Comparison of ENCODE assay signal across 1 cellular context in the genomic region with DNA sequence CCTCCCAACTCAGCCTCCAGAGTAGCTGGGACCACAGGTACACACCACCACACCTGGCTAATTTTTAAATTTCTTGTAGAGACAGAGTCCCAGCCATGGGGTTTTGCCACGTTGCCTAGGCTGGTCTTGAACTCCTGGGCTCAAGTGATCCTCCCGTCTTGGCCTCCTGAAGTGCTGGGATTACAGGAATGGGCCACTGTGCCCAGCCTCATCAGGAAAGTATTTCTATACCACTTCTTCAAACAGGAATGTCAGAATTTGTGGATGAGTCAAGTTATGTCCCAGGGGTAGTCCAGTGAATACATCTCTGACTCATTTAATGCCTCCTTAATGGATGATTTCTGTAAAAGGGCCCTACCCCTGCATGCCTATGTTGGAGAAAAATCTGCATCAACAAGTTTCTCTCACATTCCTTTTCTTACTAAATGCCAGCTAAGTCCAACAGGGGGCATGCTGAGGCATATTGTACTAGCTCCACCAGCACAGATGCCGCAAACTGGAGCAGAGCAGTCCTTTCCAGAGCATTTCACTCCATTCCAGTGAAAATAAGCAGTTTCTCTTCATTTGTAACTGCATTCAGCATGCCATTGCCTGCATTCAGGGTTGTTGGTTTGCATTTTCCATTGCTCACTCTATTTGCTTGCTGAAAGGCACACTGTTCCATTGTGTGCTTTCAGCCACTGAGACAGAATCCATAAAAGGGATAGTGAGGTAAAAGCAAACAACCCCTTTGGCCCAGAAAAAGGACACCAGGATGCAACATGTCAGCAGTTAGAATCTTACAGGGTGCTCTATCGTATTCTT.
TF ChIP-seq lines count a peak whose summit lies in the region.

No MANE protein-coding gene starts in this region.

TF ChIP-seq in HepG2, 621 proteins besides CTCF, POLR2A, EP300 and RAD21 (continued from another document and continues in another):
- TF ChIP-seq, protein P1, sequence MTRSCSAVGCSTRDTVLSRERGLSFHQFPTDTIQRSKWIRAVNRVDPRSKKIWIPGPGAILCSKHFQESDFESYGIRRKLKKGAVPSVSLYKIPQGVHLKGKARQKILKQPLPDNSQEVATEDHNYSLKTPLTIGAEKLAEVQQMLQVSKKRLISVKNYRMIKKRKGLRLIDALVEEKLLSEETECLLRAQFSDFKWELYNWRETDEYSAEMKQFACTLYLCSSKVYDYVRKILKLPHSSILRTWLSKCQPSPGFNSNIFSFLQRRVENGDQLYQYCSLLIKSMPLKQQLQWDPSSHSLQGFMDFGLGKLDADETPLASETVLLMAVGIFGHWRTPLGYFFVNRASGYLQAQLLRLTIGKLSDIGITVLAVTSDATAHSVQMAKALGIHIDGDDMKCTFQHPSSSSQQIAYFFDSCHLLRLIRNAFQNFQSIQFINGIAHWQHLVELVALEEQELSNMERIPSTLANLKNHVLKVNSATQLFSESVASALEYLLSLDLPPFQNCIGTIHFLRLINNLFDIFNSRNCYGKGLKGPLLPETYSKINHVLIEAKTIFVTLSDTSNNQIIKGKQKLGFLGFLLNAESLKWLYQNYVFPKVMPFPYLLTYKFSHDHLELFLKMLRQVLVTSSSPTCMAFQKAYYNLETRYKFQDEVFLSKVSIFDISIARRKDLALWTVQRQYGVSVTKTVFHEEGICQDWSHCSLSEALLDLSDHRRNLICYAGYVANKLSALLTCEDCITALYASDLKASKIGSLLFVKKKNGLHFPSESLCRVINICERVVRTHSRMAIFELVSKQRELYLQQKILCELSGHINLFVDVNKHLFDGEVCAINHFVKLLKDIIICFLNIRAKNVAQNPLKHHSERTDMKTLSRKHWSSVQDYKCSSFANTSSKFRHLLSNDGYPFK (CRISPR knock-in tag; IDR thresholded peaks at IDR 0.05; ENCODE audit: borderline replicate concordance), result 0 out of 2 replicates have a peak, but pooled peaks have one; percentile 36
- TF ChIP-seq, protein P2, sequence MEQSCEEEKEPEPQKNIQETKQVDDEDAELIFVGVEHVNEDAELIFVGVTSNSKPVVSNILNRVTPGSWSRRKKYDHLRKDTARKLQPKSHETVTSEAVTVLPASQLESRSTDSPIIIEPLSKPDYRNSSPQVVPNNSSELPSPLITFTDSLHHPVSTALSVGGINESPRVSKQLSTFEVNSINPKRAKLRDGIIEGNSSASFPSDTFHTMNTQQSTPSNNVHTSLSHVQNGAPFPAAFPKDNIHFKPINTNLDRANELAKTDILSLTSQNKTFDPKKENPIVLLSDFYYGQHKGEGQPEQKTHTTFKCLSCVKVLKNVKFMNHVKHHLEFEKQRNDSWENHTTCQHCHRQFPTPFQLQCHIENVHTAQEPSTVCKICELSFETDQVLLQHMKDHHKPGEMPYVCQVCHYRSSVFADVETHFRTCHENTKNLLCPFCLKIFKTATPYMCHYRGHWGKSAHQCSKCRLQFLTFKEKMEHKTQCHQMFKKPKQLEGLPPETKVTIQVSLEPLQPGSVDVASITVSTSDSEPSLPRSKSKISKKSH (CRISPR knock-in tag; IDR thresholded peaks at IDR 0.05; ENCODE audit: borderline replicate concordance), result no peak
- TF ChIP-seq ZNF496 (CRISPR knock-in tag; IDR thresholded peaks at IDR 0.05; ENCODE audit: insufficient replicate concordance), result no peak
- TF ChIP-seq ZNF614 (CRISPR knock-in tag; IDR thresholded peaks at IDR 0.05; ENCODE audit: borderline replicate concordance), result peak; percentile 21; the same call in 1 of the 2 replicates
- no peak for TF ChIP-seq ZNF460 (CRISPR knock-in tag; IDR thresholded peaks at IDR 0.05; ENCODE audit: borderline replicate concordance)
- no peak for TF ChIP-seq TRAFD1 (CRISPR knock-in tag; IDR thresholded peaks at IDR 0.05; ENCODE audit: borderline replicate concordance)
- no peak for TF ChIP-seq DPF2 (CRISPR knock-in tag; IDR thresholded peaks at IDR 0.05; ENCODE audit: borderline replicate concordance, low read depth)
- TF ChIP-seq ZNF101 (CRISPR knock-in tag; IDR thresholded peaks at IDR 0.05; ENCODE audit: borderline replicate concordance, low read depth), result no peak
- TF ChIP-seq SCMH1 (CRISPR knock-in tag; IDR thresholded peaks at IDR 0.05; ENCODE audit: borderline replicate concordance), result no peak
- no peak for TF ChIP-seq ZC3H4 (CRISPR knock-in tag; IDR thresholded peaks at IDR 0.05; ENCODE audit: borderline replicate concordance)
- TF ChIP-seq MTA1 (CRISPR knock-in tag; IDR thresholded peaks at IDR 0.05; ENCODE audit: borderline replicate concordance), result no peak
- 0 out of 2 replicates have a peak, but pooled peaks have one; percentile 31 for TF ChIP-seq ZSCAN20 (CRISPR knock-in tag; IDR thresholded peaks at IDR 0.05; ENCODE audit: borderline replicate concordance)
- TF ChIP-seq ZNF260 (CRISPR knock-in tag; IDR thresholded peaks at IDR 0.05; ENCODE audit: borderline replicate concordance, low read depth), result no peak
- TF ChIP-seq SP1 (IDR thresholded peaks at IDR 0.05), result no peak
- TF ChIP-seq SP1 (CRISPR knock-in tag; IDR thresholded peaks at IDR 0.05), result no peak
- TF ChIP-seq FIP1L1 (IDR thresholded peaks at IDR 0.05; ENCODE audit: borderline replicate concordance, insufficient read depth, low read depth, low read length), result no peak
- peak; percentile 93 for TF ChIP-seq ZNF770 (CRISPR knock-in tag; IDR thresholded peaks at IDR 0.05)
- no peak for TF ChIP-seq SOX13 (IDR thresholded peaks at IDR 0.05)
- peak in 1 of 2 experiments; percentile 76; a peak in 2 of 4 replicates for TF ChIP-seq SOX13 (CRISPR knock-in tag; conservative IDR thresholded peaks at IDR 0.05 in 1 of 2, IDR thresholded peaks at IDR 0.05 in 1 of 2)
- no peak for TF ChIP-seq ZNF570 (CRISPR knock-in tag; IDR thresholded peaks at IDR 0.05; ENCODE audit: borderline replicate concordance)
- TF ChIP-seq, protein P3, sequence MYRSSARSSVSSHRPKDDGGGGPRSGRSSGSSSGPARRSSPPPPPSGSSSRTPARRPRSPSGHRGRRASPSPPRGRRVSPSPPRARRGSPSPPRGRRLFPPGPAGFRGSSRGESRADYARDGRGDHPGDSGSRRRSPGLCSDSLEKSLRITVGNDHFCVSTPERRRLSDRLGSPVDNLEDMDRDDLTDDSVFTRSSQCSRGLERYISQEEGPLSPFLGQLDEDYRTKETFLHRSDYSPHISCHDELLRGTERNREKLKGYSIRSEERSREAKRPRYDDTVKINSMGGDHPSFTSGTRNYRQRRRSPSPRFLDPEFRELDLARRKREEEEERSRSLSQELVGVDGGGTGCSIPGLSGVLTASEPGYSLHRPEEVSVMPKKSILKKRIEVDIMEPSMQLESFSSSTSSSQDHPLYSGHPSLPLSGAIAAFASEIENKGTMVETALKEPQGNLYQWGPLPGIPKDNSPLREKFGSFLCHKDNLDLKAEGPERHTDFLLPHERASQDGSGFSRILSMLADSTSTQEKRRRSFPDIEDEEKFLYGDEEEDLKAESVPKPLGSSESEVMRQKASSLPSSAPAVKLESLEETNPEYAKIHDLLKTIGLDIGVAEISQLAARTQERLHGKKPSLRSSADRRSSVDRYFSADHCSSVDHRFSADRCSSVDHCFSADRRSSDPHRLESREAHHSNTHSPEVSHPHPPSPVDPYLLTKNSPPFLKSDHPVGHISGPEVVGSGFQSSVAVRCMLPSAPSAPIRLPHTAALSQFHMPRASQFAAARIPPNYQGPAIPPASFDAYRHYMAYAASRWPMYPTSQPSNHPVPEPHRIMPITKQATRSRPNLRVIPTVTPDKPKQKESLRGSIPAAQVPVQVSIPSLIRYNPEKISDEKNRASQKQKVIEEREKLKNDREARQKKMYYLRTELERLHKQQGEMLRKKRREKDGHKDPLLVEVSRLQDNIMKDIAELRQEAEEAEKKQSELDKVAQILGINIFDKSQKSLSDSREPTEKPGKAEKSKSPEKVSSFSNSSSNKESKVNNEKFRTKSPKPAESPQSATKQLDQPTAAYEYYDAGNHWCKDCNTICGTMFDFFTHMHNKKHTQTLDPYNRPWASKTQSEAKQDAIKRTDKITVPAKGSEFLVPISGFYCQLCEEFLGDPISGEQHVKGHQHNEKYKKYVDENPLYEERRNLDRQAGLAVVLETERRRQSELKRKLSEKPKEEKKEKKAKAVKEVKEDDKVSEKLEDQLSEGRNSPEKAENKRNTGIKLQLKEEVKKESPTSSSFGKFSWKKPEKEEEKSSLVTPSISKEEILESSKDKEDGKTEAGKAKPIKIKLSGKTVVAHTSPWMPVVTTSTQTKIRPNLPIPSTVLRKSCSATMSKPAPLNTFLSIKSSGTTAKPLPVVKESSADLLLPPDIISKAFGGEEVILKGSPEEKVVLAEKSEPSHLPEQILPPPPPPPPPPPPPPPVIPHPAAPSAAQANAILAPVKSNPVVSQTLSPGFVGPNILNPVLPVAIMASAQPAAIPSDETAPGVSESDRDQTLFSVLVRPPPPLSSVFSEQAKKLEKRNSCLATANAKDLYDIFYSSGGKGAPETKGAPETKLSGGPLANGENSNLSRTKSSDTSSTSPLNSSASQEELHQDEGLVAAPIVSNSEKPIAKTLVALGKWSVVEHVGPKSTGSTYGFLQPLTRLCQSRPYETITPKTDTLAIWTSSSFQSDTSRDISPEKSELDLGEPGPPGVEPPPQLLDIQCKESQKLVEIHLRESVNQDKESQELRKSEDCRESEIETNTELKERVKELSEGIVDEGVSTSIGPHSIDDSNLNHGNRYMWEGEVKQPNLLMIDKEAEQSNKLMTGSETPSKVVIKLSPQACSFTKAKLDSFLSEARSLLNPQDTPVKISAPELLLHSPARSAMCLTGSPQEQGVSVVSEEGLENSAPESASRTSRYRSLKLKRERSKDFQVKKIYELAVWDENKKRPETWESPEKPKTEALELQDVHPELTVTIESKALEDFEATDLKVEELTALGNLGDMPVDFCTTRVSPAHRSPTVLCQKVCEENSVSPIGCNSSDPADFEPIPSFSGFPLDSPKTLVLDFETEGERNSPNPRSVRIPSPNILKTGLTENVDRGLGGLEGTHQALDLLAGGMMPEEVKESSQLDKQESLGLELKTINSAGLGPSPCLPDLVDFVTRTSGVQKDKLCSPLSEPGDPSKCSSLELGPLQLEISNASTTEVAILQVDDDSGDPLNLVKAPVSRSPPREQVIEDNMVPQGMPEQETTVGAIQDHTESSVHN (CRISPR knock-in tag; IDR thresholded peaks at IDR 0.05), result no peak
- peak; percentile 38; the same call in 1 of the 2 replicates for TF ChIP-seq ZNF646 (CRISPR knock-in tag; IDR thresholded peaks at IDR 0.05)
- TF ChIP-seq SSRP1 (CRISPR knock-in tag; IDR thresholded peaks at IDR 0.05), result peak; percentile 91
